Comparison of ENCODE assay signal across 13 cellular contexts in genomic region chr12:68896881-68897540, GRCh38. TPM values are rescaled to one million over a fixed set of nuclear protein-coding genes. Genes with fewer than 3 reads are reported as not detected.
DNase-seq lines count a peak whose midpoint lies in the region; ATAC-seq lines count a peak whose summit lies in the region.
"Had no signal": no experiment of that assay in that cellular context is flagged by ENCODE, and none has a peak within 500 bp of the region (broad histone marks: within the 10 kb centered on the region; RNA-seq: fewer than 3 reads in every experiment).

No MANE protein-coding gene starts in this region.

- no peak overlapping the region for H3K4me3 Mint-ChIP-seq in T-cell

- H3K4me1 ChIP-seq in right cardiac atrium (ENCODE audit: control insufficient read depth, insufficient read depth, low read length) = peaks cover 2% of the 10 kb centered on the region

- no peaks in the 10 kb centered on the region for H3K36me3 Mint-ChIP-seq in T-cell

- H3K27me3 ChIP-seq in right cardiac atrium (ENCODE audit: control insufficient read depth, insufficient read depth) = no peaks in the 10 kb centered on the region

- intact Hi-C loops in Right ventricle myocardium superior (cut with DNase I) (no loop called here), right cardiac atrium (cut with DNase I) (no loop called here)

- H3K27ac ChIP-seq in right cardiac atrium (ENCODE audit: low read length) = no peak overlapping the region

- no peaks in the 10 kb centered on the region for H3K9me3 Mint-ChIP-seq in T-cell

- WGBS in right cardiac atrium = 58% methylated on average over 4 of the region's 4 CpGs

- peak; percentile 51 for ATAC-seq in Right ventricle myocardium superior (ENCODE audit: poor library complexity)
- no peak for ATAC-seq in right cardiac atrium
- no peak for ATAC-seq in T-cell (replicated peaks in 1 of 4)
- ATAC-seq in GM19023 (IDR thresholded peaks at IDR 0.05; ENCODE audit: unreplicated experiment) = no peak
- no peak for ATAC-seq in HG03442 (IDR thresholded peaks at IDR 0.05; ENCODE audit: unreplicated experiment)

- no peak for DNase-seq in Right ventricle myocardium superior
- no peak for DNase-seq in right cardiac atrium
- DNase-seq in NOMO-1 treated with DMSO at 0.1 percent for 48 hours (lab: John Stamatoyannopoulos, UW; ENCODE audit: unreplicated experiment) = peak; percentile 68
- DNase-seq in glomerular visceral epithelial cell (ENCODE audit: extremely low spot score) = peak; percentile 12
- no peak for DNase-seq in T-cell
- no peak for DNase-seq in HuH-7.5 (ENCODE audit: low spot score)
- DNase-seq: dermis blood vessel endothelial cell; NCI-H1436; NCI-H446; occipital lobe; stimulated activated CD4-positive, alpha-beta T cell treated with anti-CD3 and anti-CD28 coated beads, Interleukin-12 subunit alpha, Interleukin-12 subunit beta, amount 100 ng/mL, for 4 hours had no signal

- H3K4me3 ChIP-seq in right cardiac atrium (ENCODE audit: low read length) = no peak overlapping the region

- no peaks in the 10 kb centered on the region for H3K9me3 ChIP-seq in right cardiac atrium (ENCODE audit: control insufficient read depth, low read length)

- H3K4me1 Mint-ChIP-seq in T-cell = peaks cover 3 to 4% (median 4%) of the 10 kb centered on the region in 3 donors

- CTCF ChIA-PET in T-cell (lab: Charles Lee) = interaction anchor here in 1 of 2 donors (0.6 kb wide), 2 partner anchors 261 to 902 kb away, joined by 3 read pairs; no protein-coding TSS in a partner anchor

- H3K27me3 Mint-ChIP-seq in T-cell = peaks cover 0 to 9% of the 10 kb centered on the region in 2 donors

- POLR2A ChIA-PET in T-cell (lab: Charles Lee) = interaction anchor here in 1 of 2 donors (0.7 kb wide), 1 partner anchor 457 kb away, joined by 7 read pairs; no protein-coding TSS in a partner anchor

- H3K27ac Mint-ChIP-seq in T-cell = no peak overlapping the region

RNA-seq across cellular contexts. Expression of gene CPM, which starts 36.0 kb away (rescaled TPM):
- total RNA-seq in Right ventricle myocardium superior = 7.7 TPM
- total RNA-seq in right cardiac atrium = 10 to 100 TPM in 2 of 4 donors, 1 to 10 TPM in 2; 7.8 to 14.3 (median 10.5) TPM
- polyA plus RNA-seq in right cardiac atrium = 5.8 TPM
- 1 to 10 TPM; 1.6 to 2.7 (median 2.1) TPM for total RNA-seq in T-cell

Comparison
In these comparisons a context has a peak if more than half of its experiments do, and no peak if none do; other contexts are left out.
1. DNase-seq: peak in NOMO-1 treated with DMSO at 0.1 percent for 48 hours (single experiment) and glomerular visceral epithelial cell (single experiment); none in Right ventricle myocardium superior (single experiment), right cardiac atrium (0 of 3), T-cell (0 of 34) and HuH-7.5 (single experiment).